Comparison of ENCODE assay signal across 8 cellular contexts in genomic region chr18:6396843-6397242, GRCh38. TPM values are rescaled to one million over a fixed set of nuclear protein-coding genes. Genes with fewer than 3 reads are reported as not detected.
"Had no signal": no experiment of that assay in that cellular context is flagged by ENCODE, and none has a peak within 500 bp of the region (broad histone marks: within the 10 kb centered on the region; RNA-seq: fewer than 3 reads in every experiment).

No MANE protein-coding gene starts in this region.

- H3K27ac ChIP-seq: GM23248 had no signal

- H3K9ac ChIP-seq: GM23248 had no signal

- FAIRE-seq: H54, HTR-8/SVneo had no signal

- H3K4me3 ChIP-seq: GM23248 had no signal

- H2AFZ ChIP-seq: GM23248 had no signal

- DNase-seq: GM23248, GOT3, H9, HCEC 1CT, KBM-7 had no signal

RNA-seq across cellular contexts. Expression of gene L3MBTL4, which starts 17.9 kb away (rescaled TPM):
- total RNA-seq: GM23248, HT-29 had no signal
- polyA plus RNA-seq: GM23248 had no signal
